Comparison of ENCODE assay signal across 16 cellular contexts in genomic region chr1:107821340-107821739, GRCh38.
DNase-seq lines count a peak whose midpoint lies in the region; ATAC-seq and TF ChIP-seq lines count a peak whose summit lies in the region.
"Had no signal": no experiment of that assay in that cellular context is flagged by ENCODE, and none has a peak within 500 bp of the region (broad histone marks: within the 10 kb centered on the region; RNA-seq: fewer than 3 reads in every experiment).

No MANE protein-coding gene starts in this region.

- peaks cover 42% of the 10 kb centered on the region for H3K4me1 Mint-ChIP-seq in activated naive CD8-positive, alpha-beta T cell treated with anti-CD3 and anti-CD28 coated beads for 36 hours

- peak overlapping the region; percentile 42 for H3K4me3 Mint-ChIP-seq in activated naive CD8-positive, alpha-beta T cell treated with anti-CD3 and anti-CD28 coated beads for 36 hours

- no peaks in the 10 kb centered on the region for H3K4me1 ChIP-seq in uterus
- H3K4me1 ChIP-seq: Caco-2, right atrium auricular region, testis had no signal

- peaks cover 38% of the 10 kb centered on the region for H3K36me3 Mint-ChIP-seq in activated naive CD8-positive, alpha-beta T cell treated with anti-CD3 and anti-CD28 coated beads for 36 hours

- H3K27me3 Mint-ChIP-seq in activated naive CD8-positive, alpha-beta T cell treated with anti-CD3 and anti-CD28 coated beads for 36 hours: no peaks in the 10 kb centered on the region

- ATAC-seq in activated CD4-positive, CD25-positive, alpha-beta regulatory T cell treated with anti-CD3 and anti-CD28 coated beads, Interleukin-2, amount 50 U/mL, for 24 hours: peak; percentile 84 to 88
- no peak for ATAC-seq in HG03159 (IDR thresholded peaks at IDR 0.05; ENCODE audit: unreplicated experiment)
- ATAC-seq: heart right ventricle, left colon had no signal

- TF ChIP-seq POLR2A in uterus (IDR thresholded peaks at IDR 0.05): no peak

- H3K36me3 ChIP-seq in KOPT-K1 (ENCODE audit: insufficient read depth, low read length) (peaks cover 7% of the 10 kb centered on the region; the same call in 1 of the 2 replicates), uterus (no peaks in the 10 kb centered on the region)
- H3K36me3 ChIP-seq: heart right ventricle, right atrium auricular region had no signal

- peak overlapping the region; percentile 25 for H3K27ac ChIP-seq in KOPT-K1 (ENCODE audit: low read depth, low read length, poor library complexity, severe bottlenecking)
- no peak overlapping the region for H3K27ac ChIP-seq in uterus
- H3K27ac ChIP-seq: heart right ventricle, right atrium auricular region, testis had no signal

- intact Hi-C loops in uterus (cut with DNase I; ENCODE audit: low total_unique reads): no loop called here

- no peak for TF ChIP-seq CTCF in uterus (IDR thresholded peaks at IDR 0.05)

- no peak overlapping the region for H3K4me3 ChIP-seq in uterus
- H3K4me3 ChIP-seq: heart right ventricle, right atrium auricular region, testis had no signal

- H3K27ac Mint-ChIP-seq in activated naive CD8-positive, alpha-beta T cell treated with anti-CD3 and anti-CD28 coated beads for 36 hours: peak overlapping the region; percentile 90

- DNase-seq in activated CD4-positive, CD25-positive, alpha-beta regulatory T cell treated with anti-CD3 and anti-CD28 coated beads, Interleukin-2, amount 50 U/mL, for 72 hours: no peak
- DNase-seq in activated naive CD8-positive, alpha-beta T cell treated with anti-CD3 and anti-CD28 coated beads for 36 hours: peak; percentile 31
- peak; percentile 41 for DNase-seq in stimulated activated CD4-positive, alpha-beta T cell treated with anti-CD3 and anti-CD28 coated beads, Interleukin-15, amount 100 ng/mL, for 24 hours
- no peak for DNase-seq in pons (ENCODE audit: low spot score)
- no peak for DNase-seq in uterus
- DNase-seq: activated effector memory CD4-positive, alpha-beta T cell treated with Interleukin-2 at 50 U/mL for 16 hours; Caco-2; heart right ventricle; left colon; NCI-H2081; NCI-H748 treated with DMSO at 0.1 percent for 48 hours; testis had no signal

- peaks cover 21% of the 10 kb centered on the region for H3K9me3 Mint-ChIP-seq in activated naive CD8-positive, alpha-beta T cell treated with anti-CD3 and anti-CD28 coated beads for 36 hours

- H3K27me3 ChIP-seq in uterus: no peaks in the 10 kb centered on the region
- H3K27me3 ChIP-seq: heart right ventricle, right atrium auricular region, testis had no signal

- H3K9me3 ChIP-seq in KOPT-K1 (ENCODE audit: insufficient read depth, low read length, poor library complexity, severe bottlenecking) (peaks cover 14% of the 10 kb centered on the region), uterus (no peaks in the 10 kb centered on the region)
- H3K9me3 ChIP-seq: Caco-2, testis had no signal

Comparison
In these comparisons a context has a peak if more than half of its experiments do, and no peak if none do; other contexts are left out.
1. DNase-seq: peak in activated naive CD8-positive, alpha-beta T cell treated with anti-CD3 and anti-CD28 coated beads for 36 hours (single experiment) and stimulated activated CD4-positive, alpha-beta T cell treated with anti-CD3 and anti-CD28 coated beads, Interleukin-15, amount 100 ng/mL, for 24 hours (single experiment); none in activated CD4-positive, CD25-positive, alpha-beta regulatory T cell treated with anti-CD3 and anti-CD28 coated beads, Interleukin-2, amount 50 U/mL, for 72 hours (single experiment), pons (single experiment) and uterus (0 of 2).